Comparison of ENCODE assay signal across 8 cellular contexts in genomic region chr17:80780381-80781187, GRCh38.
DNase-seq lines count a peak whose midpoint lies in the region; ATAC-seq and TF ChIP-seq lines count a peak whose summit lies in the region.

No MANE protein-coding gene starts in this region.

- peak overlapping the region in 1 of 2 donors; percentile 11 for H3K4me3 ChIP-seq in left lung

- DNase-seq in CD1c-positive myeloid dendritic cell (ENCODE audit: extremely low spot score) (peak; percentile 64), SK-N-DZ (ENCODE audit: low spot score) (peak; percentile 46), left lung (peak in 1 of 2 donors; percentile 15), RPMI8226 (no peak), cerebellar nuclear complex (lab: John Stamatoyannopoulos, UW) (no peak), DMS53 treated with DMSO at 0.1 percent for 48 hours (lab: John Stamatoyannopoulos, UW; ENCODE audit: unreplicated experiment) (no peak)

- peaks cover 5 to 44% of the 10 kb centered on the region in 2 donors for H3K4me1 ChIP-seq in left lung

- TF ChIP-seq CTCF in left lung (IDR thresholded peaks at IDR 0.05): no peak

- intact Hi-C loops in left lung (cut with DNase I): no loop called here

- H3K27ac ChIP-seq in left lung: peak overlapping the region in 1 of 2 donors; percentile 74

- H3K36me3 ChIP-seq in left lung: peaks cover 0 to 12% of the 10 kb centered on the region in 2 donors

- ATAC-seq in GM21529 (IDR thresholded peaks at IDR 0.05; ENCODE audit: unreplicated experiment): peak; percentile 73
- peak; percentile 32 for ATAC-seq in left lung
- ATAC-seq in GM18870 (IDR thresholded peaks at IDR 0.05; ENCODE audit: unreplicated experiment): no peak

- no peaks in the 10 kb centered on the region for H3K27me3 ChIP-seq in left lung

- no peaks in the 10 kb centered on the region for H3K9me3 ChIP-seq in left lung

Comparison
In these comparisons a context has a peak if more than half of its experiments do, and no peak if none do; other contexts are left out.
1. DNase-seq: peak in CD1c-positive myeloid dendritic cell (single experiment) and SK-N-DZ (single experiment); none in RPMI8226 (single experiment), cerebellar nuclear complex (0 of 2) and DMS53 treated with DMSO at 0.1 percent for 48 hours (single experiment).